In genomic region chr5:142000176-142000575, GRCh38 we compare ENCODE assay signal across 12 cellular contexts. TPM values are rescaled to one million over a fixed set of nuclear protein-coding genes. Genes with fewer than 3 reads are reported as not detected.
DNase-seq lines count a peak whose midpoint lies in the region; ATAC-seq lines count a peak whose summit lies in the region.
"Had no signal": no experiment of that assay in that cellular context is flagged by ENCODE, and none has a peak within 500 bp of the region (broad histone marks: within the 10 kb centered on the region; RNA-seq: fewer than 3 reads in every experiment).

No MANE protein-coding gene starts in this region.

- CTCF ChIA-PET in activated CD4-positive, alpha-beta memory T cell treated with anti-CD3 and anti-CD28 coated beads for 36 hours (lab: Charles Lee) = interaction anchor here (0.7 to 2.9 kb wide), 9 partner anchors 9 to 308 kb away, joined by 3 to 29 read pairs (median 5); partner anchors contain the start of gene NDFIP1
- CTCF ChIA-PET in activated CD4-positive, alpha-beta memory T cell treated with anti-CD3 and anti-CD28 coated beads, Interleukin-2, amount 10 ng/mL, durations not matched to agents 7 days and 5 days (lab: Charles Lee) = interaction anchor here (0.8 to 2.5 kb wide), 8 partner anchors 11 to 148 kb away, joined by 3 to 20 read pairs (median 4); partner anchors contain the start of gene GNPDA1

- ATAC-seq in stimulated activated naive CD8-positive, alpha-beta T cell treated with anti-CD3 and anti-CD28 coated beads, Interleukin-15, Interleukin-2, amounts not matched to agents 100 U/mL and 50 U/mL, for 24 hours = no peak
- no peak for ATAC-seq in central memory CD8-positive, alpha-beta T cell (replicated peaks; ENCODE audit: extremely low read depth, poor library complexity, severe bottlenecking)
- no peak for ATAC-seq in GM21390 (IDR thresholded peaks at IDR 0.05; ENCODE audit: unreplicated experiment)
- ATAC-seq in HG02588 (IDR thresholded peaks at IDR 0.05; ENCODE audit: unreplicated experiment) = no peak

- DNase-seq in activated CD4-positive, alpha-beta memory T cell treated with anti-CD3 and anti-CD28 coated beads for 36 hours = no peak
- DNase-seq in activated CD4-positive, alpha-beta memory T cell treated with anti-CD3 and anti-CD28 coated beads, Interleukin-2, amount 10 ng/mL, durations not matched to agents 7 days and 5 days = no peak
- DNase-seq in stimulated activated naive CD8-positive, alpha-beta T cell treated with anti-CD3 and anti-CD28 coated beads, Interleukin-15, Interleukin-2, amounts not matched to agents 100 U/mL and 50 U/mL, for 24 hours = no peak
- no peak for DNase-seq in central memory CD8-positive, alpha-beta T cell (ENCODE audit: low spot score in 2 of 2)
- no peak for DNase-seq in DMS79 treated with DMSO at 0.1 percent for 48 hours (lab: John Stamatoyannopoulos, UW)
- DNase-seq: GOT3, NCI-H2029 treated with DMSO at 0.1 percent for 48 hours, NCI-H774, RPMI8226 had no signal

- peaks cover 14% of the 10 kb centered on the region for H3K4me1 Mint-ChIP-seq in activated CD4-positive, alpha-beta memory T cell treated with anti-CD3 and anti-CD28 coated beads for 36 hours (ENCODE audit: low read depth)
- peaks cover 5% of the 10 kb centered on the region for H3K4me1 Mint-ChIP-seq in activated CD4-positive, alpha-beta memory T cell treated with anti-CD3 and anti-CD28 coated beads, Interleukin-2, amount 10 ng/mL, durations not matched to agents 7 days and 5 days
- peaks cover 32% of the 10 kb centered on the region for H3K4me1 Mint-ChIP-seq in stimulated activated naive CD8-positive, alpha-beta T cell treated with anti-CD3 and anti-CD28 coated beads, Interleukin-15, Interleukin-2, amounts not matched to agents 100 ng/mL and 50 ng/mL, for 24 hours (ENCODE audit: low read depth)
- no peaks in the 10 kb centered on the region for H3K4me1 Mint-ChIP-seq in central memory CD8-positive, alpha-beta T cell

- peak overlapping the region; percentile 84 for H3K27ac Mint-ChIP-seq in activated CD4-positive, alpha-beta memory T cell treated with anti-CD3 and anti-CD28 coated beads for 36 hours
- no peak overlapping the region for H3K27ac Mint-ChIP-seq in activated CD4-positive, alpha-beta memory T cell treated with anti-CD3 and anti-CD28 coated beads, Interleukin-2, amount 10 ng/mL, durations not matched to agents 7 days and 5 days
- H3K27ac Mint-ChIP-seq in stimulated activated naive CD8-positive, alpha-beta T cell treated with anti-CD3 and anti-CD28 coated beads, Interleukin-15, Interleukin-2, amounts not matched to agents 100 ng/mL and 50 ng/mL, for 24 hours = peak overlapping the region; percentile 14
- H3K27ac Mint-ChIP-seq in central memory CD8-positive, alpha-beta T cell (ENCODE audit: low read depth) = peak overlapping the region; percentile 74

- H3K27me3 Mint-ChIP-seq in activated CD4-positive, alpha-beta memory T cell treated with anti-CD3 and anti-CD28 coated beads for 36 hours = no peaks in the 10 kb centered on the region
- H3K27me3 Mint-ChIP-seq in activated CD4-positive, alpha-beta memory T cell treated with anti-CD3 and anti-CD28 coated beads, Interleukin-2, amount 10 ng/mL, durations not matched to agents 7 days and 5 days = no peaks in the 10 kb centered on the region
- H3K27me3 Mint-ChIP-seq in stimulated activated naive CD8-positive, alpha-beta T cell treated with anti-CD3 and anti-CD28 coated beads, Interleukin-15, Interleukin-2, amounts not matched to agents 100 ng/mL and 50 ng/mL, for 24 hours = no peaks in the 10 kb centered on the region
- no peaks in the 10 kb centered on the region for H3K27me3 Mint-ChIP-seq in central memory CD8-positive, alpha-beta T cell

- no peaks in the 10 kb centered on the region for H3K9me3 Mint-ChIP-seq in activated CD4-positive, alpha-beta memory T cell treated with anti-CD3 and anti-CD28 coated beads for 36 hours
- no peaks in the 10 kb centered on the region for H3K9me3 Mint-ChIP-seq in activated CD4-positive, alpha-beta memory T cell treated with anti-CD3 and anti-CD28 coated beads, Interleukin-2, amount 10 ng/mL, durations not matched to agents 7 days and 5 days
- H3K9me3 Mint-ChIP-seq in stimulated activated naive CD8-positive, alpha-beta T cell treated with anti-CD3 and anti-CD28 coated beads, Interleukin-15, Interleukin-2, amounts not matched to agents 100 ng/mL and 50 ng/mL, for 24 hours = no peaks in the 10 kb centered on the region
- H3K9me3 Mint-ChIP-seq in central memory CD8-positive, alpha-beta T cell = no peaks in the 10 kb centered on the region

- intact Hi-C loops in activated CD4-positive, alpha-beta memory T cell treated with anti-CD3 and anti-CD28 coated beads for 36 hours (cut with micrococcal nuclease) = loop anchor here (2.0 to 10.0 kb wide), 2 partner anchors 15 to 615 kb away; no protein-coding TSS in a partner anchor

- H3K36me3 Mint-ChIP-seq in activated CD4-positive, alpha-beta memory T cell treated with anti-CD3 and anti-CD28 coated beads for 36 hours = peaks cover 37% of the 10 kb centered on the region
- peaks cover 54% of the 10 kb centered on the region for H3K36me3 Mint-ChIP-seq in activated CD4-positive, alpha-beta memory T cell treated with anti-CD3 and anti-CD28 coated beads, Interleukin-2, amount 10 ng/mL, durations not matched to agents 7 days and 5 days (ENCODE audit: low read depth)
- H3K36me3 Mint-ChIP-seq in stimulated activated naive CD8-positive, alpha-beta T cell treated with anti-CD3 and anti-CD28 coated beads, Interleukin-15, Interleukin-2, amounts not matched to agents 100 ng/mL and 50 ng/mL, for 24 hours (ENCODE audit: low read depth) = peaks cover 69% of the 10 kb centered on the region
- peaks cover 8% of the 10 kb centered on the region for H3K36me3 Mint-ChIP-seq in central memory CD8-positive, alpha-beta T cell (ENCODE audit: insufficient read depth)

- no peak overlapping the region for H3K4me3 Mint-ChIP-seq in activated CD4-positive, alpha-beta memory T cell treated with anti-CD3 and anti-CD28 coated beads for 36 hours
- H3K4me3 Mint-ChIP-seq in activated CD4-positive, alpha-beta memory T cell treated with anti-CD3 and anti-CD28 coated beads, Interleukin-2, amount 10 ng/mL, durations not matched to agents 7 days and 5 days = no peak overlapping the region
- no peak overlapping the region for H3K4me3 Mint-ChIP-seq in stimulated activated naive CD8-positive, alpha-beta T cell treated with anti-CD3 and anti-CD28 coated beads, Interleukin-15, Interleukin-2, amounts not matched to agents 100 ng/mL and 50 ng/mL, for 24 hours
- no peak overlapping the region for H3K4me3 Mint-ChIP-seq in central memory CD8-positive, alpha-beta T cell

- POLR2A ChIA-PET in activated CD4-positive, alpha-beta memory T cell treated with anti-CD3 and anti-CD28 coated beads for 36 hours (lab: Charles Lee) = interaction anchor here (1.3 kb wide), 1 partner anchor 31 kb away, joined by 3 read pairs; no protein-coding TSS in a partner anchor
- POLR2A ChIA-PET in activated CD4-positive, alpha-beta memory T cell treated with anti-CD3 and anti-CD28 coated beads, Interleukin-2, amount 10 ng/mL, durations not matched to agents 7 days and 5 days (lab: Charles Lee) = interaction anchor here (1.0 to 1.1 kb wide), 2 partner anchors 12 to 31 kb away, joined by 4 to 5 read pairs; partner anchors contain the start of genes GNPDA1 and RNF14

RNA-seq across cellular contexts. Expression of gene GNPDA1, which starts 12.7 kb away (rescaled TPM):
- 10 to 100 TPM; 55.8 to 56.6 TPM for total RNA-seq in activated CD4-positive, alpha-beta memory T cell treated with anti-CD3 and anti-CD28 coated beads for 36 hours
- 10 to 100 TPM; 27.1 to 32.1 TPM for total RNA-seq in activated CD4-positive, alpha-beta memory T cell treated with anti-CD3 and anti-CD28 coated beads, Interleukin-2, amount 10 ng/mL, durations not matched to agents 7 days and 5 days

RNA-seq across cellular contexts. Expression of gene RNF14, which starts 31.3 kb away (rescaled TPM):
- 10 to 100 TPM; 34.6 to 39.5 TPM for total RNA-seq in activated CD4-positive, alpha-beta memory T cell treated with anti-CD3 and anti-CD28 coated beads for 36 hours
- total RNA-seq in activated CD4-positive, alpha-beta memory T cell treated with anti-CD3 and anti-CD28 coated beads, Interleukin-2, amount 10 ng/mL, durations not matched to agents 7 days and 5 days = 10 to 100 TPM; 32.5 to 35.7 TPM

RNA-seq across cellular contexts. Expression of gene PCDH12, which starts 42.2 kb away (rescaled TPM):
- 1 to 10 TPM; 1.7 to 2.6 TPM for total RNA-seq in activated CD4-positive, alpha-beta memory T cell treated with anti-CD3 and anti-CD28 coated beads for 36 hours
- 1 to 10 TPM; 2.0 to 2.2 TPM for total RNA-seq in activated CD4-positive, alpha-beta memory T cell treated with anti-CD3 and anti-CD28 coated beads, Interleukin-2, amount 10 ng/mL, durations not matched to agents 7 days and 5 days
